In genomic region chr7:1282679-1283078, GRCh38 we compare ENCODE assay signal across 10 cellular contexts. TPM values are rescaled to one million over a fixed set of nuclear protein-coding genes. Genes with fewer than 3 reads are reported as not detected.
"Had no signal": no experiment of that assay in that cellular context is flagged by ENCODE, and none has a peak within 500 bp of the region (broad histone marks: within the 10 kb centered on the region; RNA-seq: fewer than 3 reads in every experiment).

No MANE protein-coding gene starts in this region.

- H3K9ac ChIP-seq: GM23248 had no signal

- FAIRE-seq: HTR-8/SVneo had no signal

- H3K27ac ChIP-seq: GM23248 had no signal

- H3K36me3 ChIP-seq: HAP-1 had no signal

- H3K4me1 ChIP-seq: HAP-1 had no signal

- ATAC-seq: HCT116 had no signal

- DNase-seq: GM23248, GOT3, H7, IMR-90, KBM-7 had no signal

- H3K9me3 ChIP-seq: HAP-1 had no signal

- H2AFZ ChIP-seq: GM23248 had no signal

- H3K4me3 ChIP-seq: GM23248, HAP-1 had no signal

RNA-seq across cellular contexts. Expression of gene UNCX, which starts 50.0 kb away (rescaled TPM):
- total RNA-seq: GM23248, H4, H7, HT-29, IMR-90 had no signal
- polyA plus RNA-seq: GM23248, IMR-90 had no signal
